Comparison of ENCODE assay signal across 22 cellular contexts in genomic region chr19:9531933-9532332, GRCh38. TPM values are rescaled to one million over a fixed set of nuclear protein-coding genes. Genes with fewer than 3 reads are reported as not detected.
A peak's percentile ranks its signal among the peaks of the same experiment; 100 is the strongest.
DNase-seq lines count a peak whose midpoint lies in the region; ATAC-seq and TF ChIP-seq lines count a peak whose summit lies in the region.
"Had no signal": no experiment of that assay in that cellular context is flagged by ENCODE, and none has a peak within 500 bp of the region (broad histone marks: within the 10 kb centered on the region; RNA-seq: fewer than 3 reads in every experiment).

No MANE protein-coding gene starts in this region.

- H3K36me3 Mint-ChIP-seq in activated T-cell treated with anti-CD3 and anti-CD28 coated beads, Interleukin-2, amount 50 U/mL, for 4 hours (ENCODE audit: insufficient read depth): peaks cover 83% of the 10 kb centered on the region
- peaks cover 98% of the 10 kb centered on the region for H3K36me3 Mint-ChIP-seq in HFFc6 (ENCODE audit: low read depth)
- H3K36me3 Mint-ChIP-seq in activated T-helper 17 cell treated with anti-CD3 and anti-CD28 coated beads, Interleukin-2, amount 50 U/mL, for 72 hours (ENCODE audit: low read depth): peaks cover 89% of the 10 kb centered on the region

- H3K4me1 Mint-ChIP-seq in activated T-cell treated with anti-CD3 and anti-CD28 coated beads, Interleukin-2, amount 50 U/mL, for 4 hours (ENCODE audit: low read depth): no peaks in the 10 kb centered on the region
- H3K4me1 Mint-ChIP-seq in HFFc6 (ENCODE audit: low read depth): no peaks in the 10 kb centered on the region
- H3K4me1 Mint-ChIP-seq in activated T-helper 17 cell treated with anti-CD3 and anti-CD28 coated beads, Interleukin-2, amount 50 U/mL, for 72 hours: no peaks in the 10 kb centered on the region
- H3K4me1 Mint-ChIP-seq: H9, neural crest cell had no signal

- H3K4me3 Mint-ChIP-seq in activated T-cell treated with anti-CD3 and anti-CD28 coated beads, Interleukin-2, amount 50 U/mL, for 4 hours: no peak overlapping the region
- no peak overlapping the region for H3K4me3 Mint-ChIP-seq in HFFc6
- no peak overlapping the region for H3K4me3 Mint-ChIP-seq in activated T-helper 17 cell treated with anti-CD3 and anti-CD28 coated beads, Interleukin-2, amount 50 U/mL, for 72 hours
- H3K4me3 Mint-ChIP-seq: H9 had no signal

- in situ Hi-C loops in KBM-7 (cut with MboI; ENCODE audit: low pct_unique_long_range_greater_than_20kb, low sequenced_read_pairs): no loop called here

- TF ChIP-seq CTCF in HFFc6 (IDR thresholded peaks at IDR 0.05): no peak

- peak; percentile 48 to 58 for ATAC-seq in activated T-cell treated with anti-CD3 and anti-CD28 coated beads, Interleukin-2, amount 50 U/mL, for 4 hours
- peak; percentile 99 for ATAC-seq in activated T-helper 17 cell treated with anti-CD3 and anti-CD28 coated beads, Interleukin-2, amount 50 U/mL, for 72 hours (replicated peaks)
- ATAC-seq in SK-N-SH treated with all-trans-retinoic acid at 6 μM for 48 hours: no peak

- DNase-seq in activated T-cell treated with anti-CD3 and anti-CD28 coated beads, Interleukin-2, amount 50 U/mL, for 4 hours: no peak
- no peak for DNase-seq in activated T-cell treated with anti-CD3 and anti-CD28 coated beads, Interleukin-2, amount 50 U/mL, for 1 hour
- DNase-seq in HFFc6 (peak; percentile 24), kidney tubule cell (ENCODE audit: low spot score) (peak; percentile 64), KBM-7 (no peak), NCI-H2171 (lab: John Stamatoyannopoulos, UW) (no peak)
- DNase-seq: ACHN; activated CD4-positive, alpha-beta T cell treated with anti-CD3 and anti-CD28 coated beads for 4 hours; activated T-cell treated with anti-CD3 and anti-CD28 coated beads, Interleukin-2, amount 50 U/mL, for 48 hours; central memory CD4-positive, alpha-beta T cell; effector CD8-positive, alpha-beta T cell; H9; midbrain; NCI-H187 treated with DMSO at 0.1 percent for 48 hours; NCI-H510A; stimulated activated CD4-positive, alpha-beta T cell treated with anti-CD3 and anti-CD28 coated beads, Interleukin-12 subunit alpha, Interleukin-12 subunit beta, amount 100 ng/mL, for 4 hours; T-helper 9 cell had no signal

- no peaks in the 10 kb centered on the region for H3K27me3 Mint-ChIP-seq in activated T-cell treated with anti-CD3 and anti-CD28 coated beads, Interleukin-2, amount 50 U/mL, for 4 hours (ENCODE audit: low read depth)
- H3K27me3 Mint-ChIP-seq in HFFc6 (ENCODE audit: insufficient read depth): peaks cover 5% of the 10 kb centered on the region
- H3K27me3 Mint-ChIP-seq in activated T-helper 17 cell treated with anti-CD3 and anti-CD28 coated beads, Interleukin-2, amount 50 U/mL, for 72 hours: no peaks in the 10 kb centered on the region

- peaks cover 51% of the 10 kb centered on the region for H3K9me3 Mint-ChIP-seq in activated T-cell treated with anti-CD3 and anti-CD28 coated beads, Interleukin-2, amount 50 U/mL, for 4 hours
- peaks cover 99% of the 10 kb centered on the region for H3K9me3 Mint-ChIP-seq in HFFc6
- H3K9me3 Mint-ChIP-seq in activated T-helper 17 cell treated with anti-CD3 and anti-CD28 coated beads, Interleukin-2, amount 50 U/mL, for 72 hours: peaks cover 34% of the 10 kb centered on the region

- H3K27ac Mint-ChIP-seq in HFFc6: no peak overlapping the region
- no peak overlapping the region for H3K27ac Mint-ChIP-seq in activated T-helper 17 cell treated with anti-CD3 and anti-CD28 coated beads, Interleukin-2, amount 50 U/mL, for 72 hours
- H3K27ac Mint-ChIP-seq: H9 had no signal

TF ChIP-seq in SK-N-SH treated with all-trans-retinoic acid at 6 μM for 48 hours, 23 proteins besides CTCF, POLR2A, EP300 and RAD21:
- no peak for TF ChIP-seq SNAI2 (CRISPR knock-in tag; IDR thresholded peaks at IDR 0.05)
- no peak for TF ChIP-seq PPARA (CRISPR knock-in tag; IDR thresholded peaks at IDR 0.05; ENCODE audit: borderline replicate concordance)
- TF ChIP-seq ZFP30 (CRISPR knock-in tag; IDR thresholded peaks at IDR 0.05): no peak
- TF ChIP-seq PATZ1 (CRISPR knock-in tag; IDR thresholded peaks at IDR 0.05; ENCODE audit: borderline replicate concordance): no peak
- no peak for TF ChIP-seq CSDC2 (CRISPR knock-in tag; IDR thresholded peaks at IDR 0.05)
- no peak for TF ChIP-seq TCF4 (CRISPR knock-in tag; IDR thresholded peaks at IDR 0.05; ENCODE audit: borderline replicate concordance)
- no peak for TF ChIP-seq ZNF8 (CRISPR knock-in tag; IDR thresholded peaks at IDR 0.05)
- no peak for TF ChIP-seq ZFP3 (CRISPR knock-in tag; IDR thresholded peaks at IDR 0.05)
TF ChIP-seq in SK-N-SH treated with all-trans-retinoic acid at 6 μM for 48 hours: peak in this region for 0.

RNA-seq across cellular contexts. Expression of gene ZNF426, which starts 6.5 kb away (rescaled TPM):
- 10 to 100 TPM; 11.4 to 12.8 (median 12.4) TPM for total RNA-seq in activated T-cell treated with anti-CD3 and anti-CD28 coated beads, Interleukin-2, amount 50 U/mL, for 4 hours
- 10 to 100 TPM; 12.7 to 15.7 (median 15.0) TPM for total RNA-seq in HFFc6 (2021; fragmentation: NEBNext Ultra II Directional; extraction: Animal tissue kit (Norgen Biotek cat#: 25700))
- 10 to 100 TPM; 11.3 to 16.0 TPM for total RNA-seq in activated T-helper 17 cell treated with anti-CD3 and anti-CD28 coated beads, Interleukin-2, amount 50 U/mL, for 72 hours

RNA-seq across cellular contexts. Expression of gene ZNF560, which starts 33.5 kb away (rescaled TPM):
- total RNA-seq in activated T-cell treated with anti-CD3 and anti-CD28 coated beads, Interleukin-2, amount 50 U/mL, for 4 hours: not detected
- total RNA-seq in HFFc6 (2021; fragmentation: NEBNext Ultra II Directional; extraction: Animal tissue kit (Norgen Biotek cat#: 25700)): under 1 TPM in 5 of 6 experiments, not detected in 1; 0.07 to 0.28 (median 0.14) TPM
- total RNA-seq in activated T-helper 17 cell treated with anti-CD3 and anti-CD28 coated beads, Interleukin-2, amount 50 U/mL, for 72 hours: under 1 TPM in 1 of 2 donors, not detected in 1; 0.35 TPM
- total RNA-seq: H9, pulmonary artery endothelial cell, SJSA1 had no signal

RNA-seq across cellular contexts. Expression of gene ZNF121, which starts 52.4 kb away (rescaled TPM):
- total RNA-seq in activated T-cell treated with anti-CD3 and anti-CD28 coated beads, Interleukin-2, amount 50 U/mL, for 4 hours: 10 to 100 TPM; 63.3 to 70.0 (median 69.7) TPM
- total RNA-seq in HFFc6 (2021; fragmentation: NEBNext Ultra II Directional; extraction: Animal tissue kit (Norgen Biotek cat#: 25700)): 10 to 100 TPM; 20.9 to 30.9 (median 23.9) TPM
- 10 to 100 TPM; 62.7 to 68.8 TPM for total RNA-seq in activated T-helper 17 cell treated with anti-CD3 and anti-CD28 coated beads, Interleukin-2, amount 50 U/mL, for 72 hours

Comparison
In these comparisons a context has a peak if more than half of its experiments do, and no peak if none do; other contexts are left out.
1. DNase-seq: peak in HFFc6 (single experiment) and kidney tubule cell (single experiment); none in activated T-cell treated with anti-CD3 and anti-CD28 coated beads, Interleukin-2, amount 50 U/mL, for 4 hours (single experiment), activated T-cell treated with anti-CD3 and anti-CD28 coated beads, Interleukin-2, amount 50 U/mL, for 1 hour (single experiment), KBM-7 (single experiment) and NCI-H2171 (single experiment).